ENCODE assay signal across 17 cellular contexts in the genomic region with DNA sequence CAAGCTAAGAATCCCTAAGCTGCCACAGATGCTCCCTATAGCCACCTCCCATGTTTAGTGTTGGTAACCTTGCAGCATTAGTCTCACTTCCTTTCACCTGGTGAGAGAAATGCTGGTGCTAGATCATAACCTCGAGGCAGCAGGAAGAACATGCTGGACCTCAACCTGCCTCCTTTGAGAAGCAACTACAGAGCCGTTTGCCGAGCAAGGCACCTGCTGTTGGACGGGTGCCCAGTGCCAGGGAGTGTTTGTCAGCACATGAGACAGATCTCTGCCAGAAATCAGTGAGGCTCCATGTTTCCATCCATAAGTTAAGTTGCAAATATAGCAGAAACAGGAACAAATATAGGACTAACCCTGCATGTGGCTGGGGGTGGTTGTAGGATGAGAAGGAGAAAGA.
A peak's percentile ranks its signal among the peaks of the same experiment; 100 is the strongest.
DNase-seq lines count a peak whose midpoint lies in the region; ATAC-seq and TF ChIP-seq lines count a peak whose summit lies in the region.
"Had no signal": no experiment of that assay in that cellular context is flagged by ENCODE, and none has a peak within 500 bp of the region (broad histone marks: within the 10 kb centered on the region; RNA-seq: fewer than 3 reads in every experiment).

No MANE protein-coding gene starts in this region.

- H3K36me3 ChIP-seq in adrenal gland (replicated peaks in 1 of 2) (no peaks in the 10 kb centered on the region), prostate gland (no peaks in the 10 kb centered on the region), Peyer's patch (no peaks in the 10 kb centered on the region)
- no peaks in the 10 kb centered on the region for H3K36me3 ChIP-seq in CD8-positive, alpha-beta memory T cell (ENCODE audit: insufficient read depth, low read length)

- intact Hi-C loops in adrenal gland (cut with DNase I) = no loop called here
- intact Hi-C loops in prostate gland (cut with DNase I) = no loop called here

- no peaks in the 10 kb centered on the region for H3K27me3 Mint-ChIP-seq in CD8-positive, alpha-beta memory T cell
- H3K27me3 Mint-ChIP-seq: activated CD8-positive, alpha-beta T cell treated with anti-CD3 and anti-CD28 coated beads for 36 hours; naive thymus-derived CD8-positive, alpha-beta T cell had no signal

- 27 to 51% (median 33%) methylated on average over 4 of the region's 4 CpGs for WGBS in adrenal gland, 4 donors
- 41% methylated on average over 4 of the region's 4 CpGs for WGBS in prostate gland

- H3K27me3 ChIP-seq in adrenal gland = no peaks in the 10 kb centered on the region
- no peaks in the 10 kb centered on the region for H3K27me3 ChIP-seq in prostate gland (replicated peaks; ENCODE audit: insufficient read depth)
- H3K27me3 ChIP-seq in CD8-positive, alpha-beta memory T cell (ENCODE audit: insufficient read depth, low read length, poor library complexity, severe bottlenecking) = no peaks in the 10 kb centered on the region
- no peaks in the 10 kb centered on the region for H3K27me3 ChIP-seq in Peyer's patch

- CTCF ChIA-PET in CD8-positive, alpha-beta memory T cell (lab: Charles Lee) = no interaction called here

- no peak overlapping the region for H3K27ac ChIP-seq in adrenal gland
- H3K27ac ChIP-seq in prostate gland = no peak overlapping the region
- H3K27ac ChIP-seq in CD8-positive, alpha-beta memory T cell (ENCODE audit: low read depth, low read length) = no peak overlapping the region
- H3K27ac ChIP-seq in Peyer's patch = no peak overlapping the region
- H3K27ac ChIP-seq: 22Rv1, coronary artery, GM23248 had no signal

- H3K4me3 ChIP-seq in adrenal gland (no peak overlapping the region), prostate gland (no peak overlapping the region), Peyer's patch (no peak overlapping the region)
- H3K4me3 ChIP-seq in CD8-positive, alpha-beta memory T cell (ENCODE audit: low read length) = no peak overlapping the region
- H3K4me3 ChIP-seq: coronary artery, GM23248 had no signal

- H3K27ac Mint-ChIP-seq in CD8-positive, alpha-beta memory T cell = no peak overlapping the region
- H3K27ac Mint-ChIP-seq: activated CD8-positive, alpha-beta T cell treated with anti-CD3 and anti-CD28 coated beads for 36 hours; CD8-positive, alpha-beta T cell; naive thymus-derived CD8-positive, alpha-beta T cell had no signal

- peaks cover 7 to 17% of the 10 kb centered on the region in 2 donors for H3K4me1 ChIP-seq in adrenal gland (replicated peaks in 1 of 2)
- H3K4me1 ChIP-seq in prostate gland (replicated peaks) = no peaks in the 10 kb centered on the region
- no peaks in the 10 kb centered on the region for H3K4me1 ChIP-seq in CD8-positive, alpha-beta memory T cell (ENCODE audit: insufficient read depth, low read length)
- H3K4me1 ChIP-seq in Peyer's patch = no peaks in the 10 kb centered on the region

- H3K9me3 ChIP-seq in adrenal gland (replicated peaks in 1 of 3) = no peaks in the 10 kb centered on the region
- no peaks in the 10 kb centered on the region for H3K9me3 ChIP-seq in prostate gland
- H3K9me3 ChIP-seq in CD8-positive, alpha-beta memory T cell (ENCODE audit: low read length) = no peaks in the 10 kb centered on the region
- no peaks in the 10 kb centered on the region for H3K9me3 ChIP-seq in Peyer's patch

- TF ChIP-seq POLR2A in adrenal gland (IDR thresholded peaks at IDR 0.05) = no peak
- no peak for TF ChIP-seq POLR2A in prostate gland (IDR thresholded peaks at IDR 0.05)
- no peak for TF ChIP-seq POLR2A in Peyer's patch (IDR thresholded peaks at IDR 0.05)

- no peak for TF ChIP-seq CTCF in adrenal gland (IDR thresholded peaks at IDR 0.05)
- no peak for TF ChIP-seq CTCF in prostate gland (IDR thresholded peaks at IDR 0.05)
- no peak for TF ChIP-seq CTCF in Peyer's patch (IDR thresholded peaks at IDR 0.05)

- H3K4me1 Mint-ChIP-seq in CD8-positive, alpha-beta memory T cell = no peaks in the 10 kb centered on the region
- H3K4me1 Mint-ChIP-seq: naive thymus-derived CD8-positive, alpha-beta T cell had no signal

- peaks cover 0 to 2% (median 0%) of the 10 kb centered on the region in 3 donors for H3K36me3 Mint-ChIP-seq in CD8-positive, alpha-beta memory T cell
- H3K36me3 Mint-ChIP-seq: CD8-positive, alpha-beta T cell; naive thymus-derived CD8-positive, alpha-beta T cell had no signal

- DNase-seq in DMS 273 (lab: John Stamatoyannopoulos, UW; ENCODE audit: unreplicated experiment) (peak; percentile 45), DMS 273 treated with DMSO at 0.1 percent for 48 hours (lab: John Stamatoyannopoulos, UW) (no peak), NCI-H1436 treated with DMSO at 0.1 percent for 48 hours (lab: John Stamatoyannopoulos, UW) (peak; percentile 39), adrenal gland (peak; percentile 19 to 74 (median 36)), prostate gland (ENCODE audit: low spot score) (peak; percentile 17), Peyer's patch (no peak)
- no peak for DNase-seq in CD8-positive, alpha-beta memory T cell
- DNase-seq: activated CD8-positive, alpha-beta T cell treated with anti-CD3 and anti-CD28 coated beads for 36 hours; CD8-positive, alpha-beta T cell; GM23248; naive thymus-derived CD8-positive, alpha-beta T cell; retina had no signal

- H3K9me3 Mint-ChIP-seq in CD8-positive, alpha-beta memory T cell = peaks cover 2 to 29% (median 7%) of the 10 kb centered on the region in 5 donors

- ATAC-seq in GM19395 (IDR thresholded peaks at IDR 0.05; ENCODE audit: unreplicated experiment) = no peak
- ATAC-seq: activated CD8-positive, alpha-beta T cell treated with anti-CD3 and anti-CD28 coated beads for 36 hours; CD8-positive, alpha-beta T cell; left lobe of liver; naive thymus-derived CD8-positive, alpha-beta T cell; SK-N-SH treated with all-trans-retinoic acid at 6 μM for 48 hours had no signal

- no peak overlapping the region for H3K4me3 Mint-ChIP-seq in CD8-positive, alpha-beta memory T cell
- H3K4me3 Mint-ChIP-seq: activated CD8-positive, alpha-beta T cell treated with anti-CD3 and anti-CD28 coated beads for 36 hours; CD8-positive, alpha-beta T cell; naive thymus-derived CD8-positive, alpha-beta T cell had no signal

- POLR2A ChIA-PET in CD8-positive, alpha-beta memory T cell (lab: Charles Lee) = no interaction called here

Comparison
In these comparisons a context has a peak if more than half of its experiments do, and no peak if none do; other contexts are left out.
1. DNase-seq: peak in DMS 273 (single experiment), NCI-H1436 treated with DMSO at 0.1 percent for 48 hours (single experiment), adrenal gland (7 of 7) and prostate gland (single experiment); none in DMS 273 treated with DMSO at 0.1 percent for 48 hours (single experiment), CD8-positive, alpha-beta memory T cell (0 of 5) and Peyer's patch (0 of 3).